Comparison of ENCODE assay signal across 17 cellular contexts in genomic region chr13:112575295-112575622, GRCh38. TPM values are rescaled to one million over a fixed set of nuclear protein-coding genes. Genes with fewer than 3 reads are reported as not detected.
DNase-seq lines count a peak whose midpoint lies in the region; ATAC-seq, FAIRE-seq and TF ChIP-seq lines count a peak whose summit lies in the region.
"Had no signal": no experiment of that assay in that cellular context is flagged by ENCODE, and none has a peak within 500 bp of the region (broad histone marks: within the 10 kb centered on the region; RNA-seq: fewer than 3 reads in every experiment).

No MANE protein-coding gene starts in this region.

- TF ChIP-seq POLR2A in GM12892 (IDR thresholded peaks at IDR 0.05; ENCODE audit: low read depth, low read length) (no peak), endothelial cell of umbilical vein (IDR thresholded peaks at IDR 0.05; ENCODE audit: low read depth, low read length) (no peak)

- H4K20me1 ChIP-seq in MM.1S (ENCODE audit: insufficient read depth, low read length): peaks cover 74% of the 10 kb centered on the region
- H4K20me1 ChIP-seq in endothelial cell of umbilical vein (replicated peaks; ENCODE audit: control insufficient read depth, extremely low read depth, insufficient read depth, low read length): no peaks in the 10 kb centered on the region

- H3F3A ChIP-seq in MM.1S (ENCODE audit: insufficient read depth, low read length): peaks cover 6% of the 10 kb centered on the region; the same call in 1 of the 2 replicates

- DNase-seq in GM12892 (ENCODE audit: insufficient read length) (no peak), MM.1S (no peak), endothelial cell of umbilical vein (ENCODE audit: low read depth, low spot score) (no peak), C1 segment of cervical spinal cord (lab: John Stamatoyannopoulos, UW) (no peak), NCI-H2029 treated with DMSO at 0.1 percent for 48 hours (lab: John Stamatoyannopoulos, UW) (no peak)
- DNase-seq: activated B cell treated with CpG ODN at 0.5 μM for 24 hours; activated CD8-positive, alpha-beta memory T cell treated with anti-CD3 and anti-CD28 coated beads, Interleukin-2, amount 10 ng/mL, durations not matched to agents 7 days and 5 days; activated naive CD4-positive, alpha-beta T cell treated with Interleukin-2 at 50 U/mL for 16 hours; brain microvascular endothelial cell; left ventricle myocardium superior; natural killer cell; NCI-H1105; NK-92 treated with Interleukin-12 subunit alpha and Interleukin-12 subunit beta, amount 100 ng/mL, for 24 hours; retina had no signal

- H3K4me3 ChIP-seq in MM.1S (ENCODE audit: low read length) (no peak overlapping the region), endothelial cell of umbilical vein (replicated peaks in 1 of 3; ENCODE audit: insufficient read depth in 1 of 3, low read depth in 1 of 3, low read length in 3 of 3) (no peak overlapping the region), neutrophil (ENCODE audit: low read depth in 1 of 2, low read length in 1 of 2) (no peak overlapping the region)

- TF ChIP-seq CTCF in MM.1S (IDR thresholded peaks at IDR 0.05; ENCODE audit: low read length) (no peak), endothelial cell of umbilical vein (IDR thresholded peaks at IDR 0.05; ENCODE audit: extremely low read depth in 1 of 2, insufficient read depth in 1 of 2, low read depth in 1 of 2, low read length in 2 of 2) (no peak), neutrophil (IDR thresholded peaks at IDR 0.05) (no peak)

- CTCF ChIA-PET in endothelial cell of umbilical vein (lab: Charles Lee): interaction anchor here (0.7 to 0.9 kb wide), 2 partner anchors 12 to 16 kb away, joined by 3 read pairs; no protein-coding TSS in a partner anchor

- peaks cover 21% of the 10 kb centered on the region for H3K4me1 ChIP-seq in MM.1S (ENCODE audit: low read length)
- H3K4me1 ChIP-seq in endothelial cell of umbilical vein (ENCODE audit: control insufficient read depth, extremely low read depth, insufficient read depth, low read length): peaks cover 35% of the 10 kb centered on the region
- H3K4me1 ChIP-seq in neutrophil (ENCODE audit: control insufficient read depth in 1 of 2, insufficient read depth in 1 of 2, low read depth in 1 of 2, low read length in 1 of 2): peaks cover 21 to 32% of the 10 kb centered on the region in 2 experiments

- H3K9me3 ChIP-seq in MM.1S (replicated peaks; ENCODE audit: insufficient read depth, low read length): no peaks in the 10 kb centered on the region
- H3K9me3 ChIP-seq in endothelial cell of umbilical vein (replicated peaks; ENCODE audit: control insufficient read depth, insufficient read depth, low read length): no peaks in the 10 kb centered on the region
- H3K9me3 ChIP-seq in neutrophil: no peaks in the 10 kb centered on the region

- no peak overlapping the region for H3K9ac ChIP-seq in MM.1S (ENCODE audit: low read length)
- peak overlapping the region; percentile 64 for H3K9ac ChIP-seq in endothelial cell of umbilical vein (replicated peaks; ENCODE audit: extremely low read depth, insufficient read depth, low read length)

- FAIRE-seq in GM12892 (lab: Jason Lieb, UNC) (peak; percentile 81), endothelial cell of umbilical vein (lab: Jason Lieb, UNC) (no peak)

- H3K9me2 ChIP-seq in MM.1S (replicated peaks; ENCODE audit: insufficient read depth, low read length): no peaks in the 10 kb centered on the region

- POLR2A ChIA-PET in endothelial cell of umbilical vein (lab: Charles Lee): no interaction called here

- H3K79me2 ChIP-seq in MM.1S (ENCODE audit: low read length): peaks cover 99% of the 10 kb centered on the region
- H3K79me2 ChIP-seq in endothelial cell of umbilical vein (ENCODE audit: control insufficient read depth, insufficient read depth, low read length): peaks cover 96% of the 10 kb centered on the region

- H3K9me1 ChIP-seq in endothelial cell of umbilical vein (replicated peaks; ENCODE audit: control insufficient read depth, extremely low read depth, insufficient read depth, low read length): no peaks in the 10 kb centered on the region

- no peak for ATAC-seq in HG02938 (IDR thresholded peaks at IDR 0.05; ENCODE audit: unreplicated experiment)
- ATAC-seq: activated CD8-positive, alpha-beta memory T cell treated with anti-CD3 and anti-CD28 coated beads, Interleukin-2, amount 10 ng/mL, durations not matched to agents 7 days and 5 days; Right ventricle myocardium inferior had no signal

- H3K27ac ChIP-seq in MM.1S (ENCODE audit: low read length) (peak overlapping the region; percentile 31; the same call in 1 of the 2 replicates), endothelial cell of umbilical vein (ENCODE audit: insufficient read depth, low read depth, low read length) (peak overlapping the region; percentile 89), neutrophil (peak overlapping the region; percentile 75)
- H3K27ac ChIP-seq: brain microvascular endothelial cell had no signal

- H2AFZ ChIP-seq in MM.1S (ENCODE audit: low read length) (no peak overlapping the region), endothelial cell of umbilical vein (ENCODE audit: low read depth, low read length) (no peak overlapping the region)

- H3K27me3 ChIP-seq in MM.1S (replicated peaks; ENCODE audit: insufficient read depth, low read length) (no peaks in the 10 kb centered on the region), endothelial cell of umbilical vein (ENCODE audit: control insufficient read depth in 2 of 2, insufficient read depth in 2 of 2, low read length in 2 of 2) (no peaks in the 10 kb centered on the region), neutrophil (no peaks in the 10 kb centered on the region)
- H3K27me3 ChIP-seq: brain microvascular endothelial cell had no signal

- H3K4me2 ChIP-seq in MM.1S (ENCODE audit: low read depth, low read length) (peak overlapping the region; percentile 18; the same call in 1 of the 2 replicates), endothelial cell of umbilical vein (ENCODE audit: insufficient read depth, low read length) (peak overlapping the region; percentile 57)

- H3K36me3 ChIP-seq in MM.1S (replicated peaks; ENCODE audit: insufficient read depth, low read length) (no peaks in the 10 kb centered on the region), endothelial cell of umbilical vein (ENCODE audit: control insufficient read depth in 2 of 2, extremely low read depth in 1 of 2, insufficient read depth in 2 of 2, low read length in 2 of 2) (no peaks in the 10 kb centered on the region), neutrophil (no peaks in the 10 kb centered on the region)
- H3K36me3 ChIP-seq: brain microvascular endothelial cell had no signal

- intact Hi-C loops in endothelial cell of umbilical vein (cut with micrococcal nuclease): loop anchor here (1.0 kb wide), 2 partner anchors 12 to 30 kb away; no protein-coding TSS in a partner anchor

- BruUV-seq in endothelial cell of umbilical vein (replicated peaks; lab: Mats Ljungman, UMichigan): no TSS peak

- dilution Hi-C loops in endothelial cell of umbilical vein (cut with MboI; ENCODE audit: extremely low pct_ligation_motif_present, low sequenced_read_pairs): no loop called here

TF ChIP-seq in endothelial cell of umbilical vein, 7 proteins besides CTCF, POLR2A, EP300 and RAD21:
- TF ChIP-seq MYC (IDR thresholded peaks at IDR 0.05; ENCODE audit: low read depth, low read length) (no peak), JUN (IDR thresholded peaks at IDR 0.05; ENCODE audit: borderline replicate concordance, insufficient read depth, insufficient read length, low read depth) (no peak), FOS (IDR thresholded peaks at IDR 0.05; ENCODE audit: borderline replicate concordance, insufficient read depth, low read length) (no peak), EZH2 (IDR thresholded peaks at IDR 0.05; ENCODE audit: borderline replicate concordance, low read depth, low read length, severe bottlenecking) (no peak), GATA2 (IDR thresholded peaks at IDR 0.05; ENCODE audit: insufficient read depth, insufficient read length, low read depth, low read length) (no peak), POLR2AphosphoS5 (IDR thresholded peaks at IDR 0.05; ENCODE audit: insufficient read depth, low read depth, low read length) (no peak)
- TF ChIP-seq, protein P1, sequence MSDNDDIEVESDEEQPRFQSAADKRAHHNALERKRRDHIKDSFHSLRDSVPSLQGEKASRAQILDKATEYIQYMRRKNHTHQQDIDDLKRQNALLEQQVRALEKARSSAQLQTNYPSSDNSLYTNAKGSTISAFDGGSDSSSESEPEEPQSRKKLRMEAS (IDR thresholded peaks at IDR 0.05; ENCODE audit: insufficient read depth, insufficient read length): no peak

RNA-seq across cellular contexts. Expression of gene TUBGCP3, which starts 12.7 kb away (rescaled TPM):
- 25.0 TPM for polyA plus RNA-seq in GM12892 (2012; ENCODE audit: missing spikeins)
- 44.0 and 47.7 TPM in 2 replicates for total RNA-seq in endothelial cell of umbilical vein
- polyA plus RNA-seq in endothelial cell of umbilical vein: 35.8 and 36.4 TPM in 2 replicates
- 33.4 and 34.2 TPM in 2 replicates for polyA plus RNA-seq in endothelial cell of umbilical vein (2011; cell fraction: cytosol; rRNA removed)
- 80.1 and 93.9 TPM in 2 replicates for polyA plus RNA-seq in endothelial cell of umbilical vein (2011; cell fraction: nucleus; rRNA removed)
- polyA plus RNA-seq in endothelial cell of umbilical vein (2012): 20.1 and 20.9 TPM in 2 replicates
- polyA minus RNA-seq in endothelial cell of umbilical vein: 77.6 and 81.4 TPM in 2 replicates
- 26.1 TPM for polyA minus RNA-seq in endothelial cell of umbilical vein (2011; cell fraction: cytosol; rRNA and poly(A)+ RNA removed)
- polyA minus RNA-seq in endothelial cell of umbilical vein (2011; cell fraction: nucleus; rRNA and poly(A)+ RNA removed): 107 and 136 TPM in 2 replicates

Comparison
In these comparisons a context has a peak if more than half of its experiments do, and no peak if none do; other contexts are left out.
1. H3K27ac ChIP-seq: peak in every context shown above with its lines; median percentile 89 in endothelial cell of umbilical vein; 75 in neutrophil; 31 in MM.1S.